Comparison of ENCODE assay signal across 1 cellular context in the genomic region with DNA sequence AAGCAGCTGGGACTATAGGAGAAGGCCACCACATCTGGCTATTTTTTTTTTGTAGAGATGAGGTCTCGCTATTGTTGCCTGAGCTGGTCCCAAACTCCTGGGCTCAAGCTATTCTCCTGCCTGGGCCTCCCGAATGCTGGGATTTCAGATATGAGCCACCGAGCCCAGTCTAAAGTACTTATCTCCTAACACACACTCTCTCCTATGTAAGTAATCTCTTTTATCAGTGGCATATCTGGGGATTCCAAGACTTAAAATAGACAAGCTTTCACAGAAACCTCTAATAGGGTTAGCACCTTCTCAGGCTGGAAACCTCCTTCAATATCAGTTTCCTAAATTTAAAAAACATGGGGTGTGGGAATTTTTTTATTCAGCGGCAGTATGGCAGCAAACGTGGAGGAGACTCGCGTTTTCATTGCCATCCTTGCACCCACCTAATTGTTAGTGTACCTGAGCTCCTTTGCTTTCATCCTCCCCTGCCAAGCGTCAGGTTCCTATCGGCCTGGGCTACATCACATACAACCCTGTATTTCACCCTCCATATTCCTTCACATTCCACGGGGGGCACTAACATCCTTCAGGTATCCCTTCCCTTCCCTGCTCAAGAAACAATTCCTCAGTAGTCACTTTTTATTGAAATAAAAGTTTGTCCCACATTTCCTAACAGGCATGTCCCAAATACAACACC.
TF ChIP-seq lines count a peak whose summit lies in the region.

No MANE protein-coding gene starts in this region.

TF ChIP-seq in HCT116, 20 proteins besides CTCF, POLR2A, EP300 and RAD21 (continued from another document):
- TF ChIP-seq JUND (IDR thresholded peaks at IDR 0.05) = no peak
- TF ChIP-seq EGR1 (IDR thresholded peaks at IDR 0.05; ENCODE audit: low read depth) = no peak
- TF ChIP-seq ZNF274 (IDR thresholded peaks at IDR 0.05; ENCODE audit: low read depth, low read length) = no peak
- TF ChIP-seq ZFX (IDR thresholded peaks at IDR 0.05) = no peak
- TF ChIP-seq REST (IDR thresholded peaks at IDR 0.05; ENCODE audit: low read depth) = no peak
- TF ChIP-seq, protein P1, sequence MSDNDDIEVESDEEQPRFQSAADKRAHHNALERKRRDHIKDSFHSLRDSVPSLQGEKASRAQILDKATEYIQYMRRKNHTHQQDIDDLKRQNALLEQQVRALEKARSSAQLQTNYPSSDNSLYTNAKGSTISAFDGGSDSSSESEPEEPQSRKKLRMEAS (IDR thresholded peaks at IDR 0.05) = no peak
TF ChIP-seq in HCT116: peak in this region for 0.
